In the genomic region with DNA sequence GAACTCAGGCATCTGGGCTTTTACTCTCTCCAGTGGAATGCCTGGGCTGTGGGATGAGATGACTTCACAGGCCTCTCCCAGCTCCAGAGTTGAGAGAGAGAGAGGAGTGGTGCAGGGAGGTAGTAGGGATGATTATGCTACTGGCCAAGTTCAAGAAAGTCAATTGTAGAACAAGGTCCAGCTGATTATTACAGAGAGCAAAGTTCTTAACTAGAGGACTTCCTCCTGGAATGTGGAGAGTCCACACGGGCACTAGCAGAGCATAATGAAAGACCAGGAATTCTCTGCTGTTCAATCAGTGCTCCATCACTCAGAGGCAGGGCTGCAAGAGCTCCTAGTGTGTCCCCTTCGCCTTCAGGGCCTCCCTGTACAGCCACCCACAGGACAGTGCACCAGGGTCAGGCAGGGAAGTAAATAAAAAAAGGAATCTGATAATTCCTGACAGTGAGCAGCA, we compare ENCODE assay signal across 9 cellular contexts. TPM values are rescaled to one million over a fixed set of nuclear protein-coding genes. Genes with fewer than 3 reads are reported as not detected.
A peak's percentile ranks its signal among the peaks of the same experiment; 100 is the strongest.
DNase-seq lines count a peak whose midpoint lies in the region; ATAC-seq and TF ChIP-seq lines count a peak whose summit lies in the region.
"Had no signal": no experiment of that assay in that cellular context is flagged by ENCODE, and none has a peak within 500 bp of the region (broad histone marks: within the 10 kb centered on the region; RNA-seq: fewer than 3 reads in every experiment).

No MANE protein-coding gene starts in this region.

- CTCF ChIA-PET in activated naive CD4-positive, alpha-beta T cell treated with anti-CD3 and anti-CD28 coated beads for 36 hours (lab: Charles Lee): interaction anchor here (0.6 to 1.8 kb wide), 4 partner anchors 13 to 357 kb away, joined by 3 to 10 read pairs (median 4); no protein-coding TSS in a partner anchor

- intact Hi-C loops in activated naive CD4-positive, alpha-beta T cell treated with anti-CD3 and anti-CD28 coated beads for 36 hours (cut with micrococcal nuclease): loop anchor here (1.0 to 5.0 kb wide), 12 partner anchors 10 to 1766 kb away; a partner anchor contains a TSS
- intact Hi-C loops in uterus (cut with DNase I; ENCODE audit: low total_unique reads): loop anchor here (5.0 kb wide), 2 partner anchors 99 to 409 kb away; a partner anchor contains a TSS

- TF ChIP-seq CTCF in mesothelial cell of epicardium (IDR thresholded peaks at IDR 0.05; ENCODE audit: unreplicated experiment) (no peak), uterus (IDR thresholded peaks at IDR 0.05) (no peak)

- no peaks in the 10 kb centered on the region for H3K9me3 Mint-ChIP-seq in activated naive CD4-positive, alpha-beta T cell treated with anti-CD3 and anti-CD28 coated beads for 36 hours
- no peaks in the 10 kb centered on the region for H3K9me3 Mint-ChIP-seq in central memory CD8-positive, alpha-beta T cell
- no peaks in the 10 kb centered on the region for H3K9me3 Mint-ChIP-seq in mesothelial cell of epicardium

- peaks cover 4% of the 10 kb centered on the region for H3K27me3 Mint-ChIP-seq in activated naive CD4-positive, alpha-beta T cell treated with anti-CD3 and anti-CD28 coated beads for 36 hours (ENCODE audit: low read depth)
- peaks cover 48% of the 10 kb centered on the region for H3K27me3 Mint-ChIP-seq in central memory CD8-positive, alpha-beta T cell
- no peaks in the 10 kb centered on the region for H3K27me3 Mint-ChIP-seq in mesothelial cell of epicardium (ENCODE audit: low read depth)

- H3K9me3 ChIP-seq in uterus: no peaks in the 10 kb centered on the region

- peaks cover 18 to 28% of the 10 kb centered on the region in 2 donors for H3K4me1 ChIP-seq in uterus

- H3K4me3 ChIP-seq in uterus: no peak overlapping the region

- H3K36me3 Mint-ChIP-seq in activated naive CD4-positive, alpha-beta T cell treated with anti-CD3 and anti-CD28 coated beads for 36 hours (ENCODE audit: low read depth): no peaks in the 10 kb centered on the region
- H3K36me3 Mint-ChIP-seq in central memory CD8-positive, alpha-beta T cell (ENCODE audit: insufficient read depth): peaks cover 2% of the 10 kb centered on the region
- no peaks in the 10 kb centered on the region for H3K36me3 Mint-ChIP-seq in mesothelial cell of epicardium

- peak overlapping the region; percentile 72 for H3K4me3 Mint-ChIP-seq in activated naive CD4-positive, alpha-beta T cell treated with anti-CD3 and anti-CD28 coated beads for 36 hours
- H3K4me3 Mint-ChIP-seq in central memory CD8-positive, alpha-beta T cell: peak overlapping the region; percentile 56
- H3K4me3 Mint-ChIP-seq in mesothelial cell of epicardium: no peak overlapping the region

- H3K27ac Mint-ChIP-seq in activated naive CD4-positive, alpha-beta T cell treated with anti-CD3 and anti-CD28 coated beads for 36 hours: peak overlapping the region; percentile 38
- no peak overlapping the region for H3K27ac Mint-ChIP-seq in central memory CD8-positive, alpha-beta T cell (ENCODE audit: low read depth)
- peak overlapping the region; percentile 94 for H3K27ac Mint-ChIP-seq in mesothelial cell of epicardium

- peaks cover 20% of the 10 kb centered on the region for H3K4me1 Mint-ChIP-seq in activated naive CD4-positive, alpha-beta T cell treated with anti-CD3 and anti-CD28 coated beads for 36 hours (ENCODE audit: low read depth)
- peaks cover 17% of the 10 kb centered on the region for H3K4me1 Mint-ChIP-seq in central memory CD8-positive, alpha-beta T cell
- H3K4me1 Mint-ChIP-seq in mesothelial cell of epicardium: peaks cover 66% of the 10 kb centered on the region

- no peaks in the 10 kb centered on the region for H3K36me3 ChIP-seq in uterus

- TF ChIP-seq POLR2A in uterus (IDR thresholded peaks at IDR 0.05): no peak
- no peak for TF ChIP-seq POLR2A in GM18505 (IDR thresholded peaks at IDR 0.05; ENCODE audit: borderline replicate concordance, extremely low read depth, insufficient read depth, insufficient read length)

- DNase-seq in activated naive CD4-positive, alpha-beta T cell treated with anti-CD3 and anti-CD28 coated beads for 36 hours: no peak
- DNase-seq in activated naive CD4-positive, alpha-beta T cell (lab: John Stamatoyannopoulos, UW): no peak
- no peak for DNase-seq in central memory CD8-positive, alpha-beta T cell (ENCODE audit: low spot score in 2 of 2)
- DNase-seq in mesothelial cell of epicardium (ENCODE audit: low spot score in 2 of 2, unreplicated experiment in 2 of 2): no peak
- DNase-seq in uterus: peak; percentile 46 to 50
- DNase-seq in GF-D8 (lab: John Stamatoyannopoulos, UW): no peak
- DNase-seq: COR-L47 had no signal

- H3K27me3 ChIP-seq in uterus: no peaks in the 10 kb centered on the region

- no peak for ATAC-seq in central memory CD8-positive, alpha-beta T cell (replicated peaks; ENCODE audit: extremely low read depth, poor library complexity, severe bottlenecking)
- ATAC-seq in GM18505 (IDR thresholded peaks at IDR 0.05; ENCODE audit: unreplicated experiment) (no peak), HG02840 (IDR thresholded peaks at IDR 0.05; ENCODE audit: low FRiP score, unreplicated experiment) (no peak)

- peak overlapping the region; percentile 95 to 96 for H3K27ac ChIP-seq in uterus

RNA-seq across cellular contexts. Expression of a gene that starts 0.7 kb away (rescaled TPM):
- 1 to 10 TPM; 3.0 to 4.0 TPM for total RNA-seq in activated naive CD4-positive, alpha-beta T cell treated with anti-CD3 and anti-CD28 coated beads for 36 hours
- total RNA-seq in mesothelial cell of epicardium (16.3 to 19.0 TPM (median 16.5 TPM) in 3 replicates), uterus (100 to 1,000 TPM in 3 of 4 donors, 10 to 100 TPM in 1; 48.9 to 345 (median 163) TPM)

Comparison
In these comparisons a context has a peak if more than half of its experiments do, and no peak if none do; other contexts are left out.
1. DNase-seq: peak in uterus (2 of 2); none in activated naive CD4-positive, alpha-beta T cell treated with anti-CD3 and anti-CD28 coated beads for 36 hours (single experiment), activated naive CD4-positive, alpha-beta T cell (0 of 4), central memory CD8-positive, alpha-beta T cell (0 of 2), mesothelial cell of epicardium (0 of 2) and GF-D8 (single experiment).